Comparison of ENCODE assay signal across 15 cellular contexts in genomic region chr10:34648507-34648906, GRCh38.
DNase-seq lines count a peak whose midpoint lies in the region; ATAC-seq and TF ChIP-seq lines count a peak whose summit lies in the region.
"Had no signal": no experiment of that assay in that cellular context is flagged by ENCODE, and none has a peak within 500 bp of the region (broad histone marks: within the 10 kb centered on the region; RNA-seq: fewer than 3 reads in every experiment).

No MANE protein-coding gene starts in this region.

- H3K36me3 Mint-ChIP-seq in glutamatergic neuron (ENCODE audit: unreplicated experiment): no peaks in the 10 kb centered on the region

- TF ChIP-seq CTCF in right atrium auricular region (IDR thresholded peaks at IDR 0.05) (no peak), glutamatergic neuron (IDR thresholded peaks at IDR 0.05; ENCODE audit: partially characterized antibody, unreplicated experiment) (no peak)

- H3K9ac ChIP-seq in neuronal stem cell (ENCODE audit: low read depth, low read length, poor library complexity): no peak overlapping the region

- peak overlapping the region; percentile 49 for H3K27ac Mint-ChIP-seq in glutamatergic neuron (ENCODE audit: unreplicated experiment)
- H3K27ac Mint-ChIP-seq: B cell; CD4-positive, alpha-beta T cell had no signal

- H2AK5ac ChIP-seq in neuronal stem cell (ENCODE audit: low read depth, low read length): no peak overlapping the region

- no peak overlapping the region for H3K4me3 Mint-ChIP-seq in glutamatergic neuron (ENCODE audit: unreplicated experiment)
- H3K4me3 Mint-ChIP-seq: B cell; CD4-positive, alpha-beta T cell had no signal

- H3K14ac ChIP-seq in neuronal stem cell (ENCODE audit: low read length): no peak overlapping the region

- no peaks in the 10 kb centered on the region for H3K9me3 Mint-ChIP-seq in glutamatergic neuron (ENCODE audit: unreplicated experiment)
- H3K9me3 Mint-ChIP-seq: CD4-positive, alpha-beta T cell had no signal

- no peak overlapping the region for H2BK15ac ChIP-seq in neuronal stem cell (ENCODE audit: low read length)

- peaks cover 5% of the 10 kb centered on the region for H3K27me3 Mint-ChIP-seq in glutamatergic neuron (ENCODE audit: unreplicated experiment)
- H3K27me3 Mint-ChIP-seq: B cell had no signal

- no peak overlapping the region for H4K8ac ChIP-seq in neuronal stem cell (ENCODE audit: low read depth, low read length)

- no peak overlapping the region for H4K91ac ChIP-seq in neuronal stem cell (ENCODE audit: low read depth, low read length, poor library complexity)

- WGBS in neuronal stem cell (ENCODE audit: extremely low coverage in 2 of 2, insufficient read length in 2 of 2, insufficient replicate concordance in 1 of 2), 2 donors: no CpG with 5 or more reads among the region's 7 CpGs

- H3K4ac ChIP-seq in neuronal stem cell (ENCODE audit: low read length): no peak overlapping the region

- peak overlapping the region; percentile 11 for H3K18ac ChIP-seq in neuronal stem cell (ENCODE audit: low read length)

- H3K27ac ChIP-seq in right atrium auricular region (no peak overlapping the region), neuronal stem cell (replicated peaks; ENCODE audit: low read length) (no peak overlapping the region)

- H3K36me3 ChIP-seq in right atrium auricular region (no peaks in the 10 kb centered on the region), neuronal stem cell (replicated peaks in 1 of 2; ENCODE audit: control insufficient read depth in 2 of 2, insufficient read depth in 2 of 2, low read length in 2 of 2) (no peaks in the 10 kb centered on the region)

- peaks cover 36% of the 10 kb centered on the region for H3K4me1 Mint-ChIP-seq in glutamatergic neuron (ENCODE audit: low read depth, unreplicated experiment)
- H3K4me1 Mint-ChIP-seq: B cell had no signal

- DNase-seq in left ventricle myocardium superior (no peak), right atrium auricular region (ENCODE audit: low spot score) (no peak), glutamatergic neuron (no peak), neuronal stem cell (ENCODE audit: low spot score) (no peak), ureter (ENCODE audit: low spot score) (peak; percentile 29), UCSD-AML1 (lab: John Stamatoyannopoulos, UW; ENCODE audit: unreplicated experiment) (no peak), activated gamma-delta T cell treated with Interleukin-2 at 50 U/mL for 16 hours (no peak)
- no peak for DNase-seq in stimulated activated naive CD4-positive, alpha-beta T cell treated with Interleukin-2 at 50 U/mL for 16 hours (lab: John Stamatoyannopoulos, UW)
- DNase-seq: C1 segment of cervical spinal cord; CD4-positive, alpha-beta T cell; DMS79; HCEC 1CT had no signal

- H3K4me1 ChIP-seq in right atrium auricular region: peaks cover 0 to 40% of the 10 kb centered on the region in 2 donors
- peaks cover 15 to 27% of the 10 kb centered on the region in 2 donors for H3K4me1 ChIP-seq in neuronal stem cell (ENCODE audit: control insufficient read depth in 2 of 2, insufficient read depth in 1 of 2, low read depth in 1 of 2, low read length in 2 of 2)

- intact Hi-C loops in left ventricle myocardium superior (cut with micrococcal nuclease): no loop called here

- no peak overlapping the region for H2AFZ ChIP-seq in neuronal stem cell (ENCODE audit: low read length)

- no peak overlapping the region for H2BK120ac ChIP-seq in neuronal stem cell (ENCODE audit: low read depth, low read length)

- peaks cover 5% of the 10 kb centered on the region for H3K79me1 ChIP-seq in neuronal stem cell (ENCODE audit: low read depth, low read length)

- H3K4me3 ChIP-seq in right atrium auricular region (no peak overlapping the region), neuronal stem cell (ENCODE audit: low read length in 2 of 2) (no peak overlapping the region)
- H3K4me3 ChIP-seq: GM12878 had no signal

- no peak overlapping the region for H2BK5ac ChIP-seq in neuronal stem cell (ENCODE audit: low read length)

- no peak overlapping the region for H3K4me2 ChIP-seq in neuronal stem cell (ENCODE audit: insufficient read depth, low read length, poor library complexity, severe bottlenecking)

- H2BK12ac ChIP-seq in neuronal stem cell (ENCODE audit: low read length): no peak overlapping the region

- H3K9me3 ChIP-seq in right atrium auricular region (no peaks in the 10 kb centered on the region), neuronal stem cell (replicated peaks in 1 of 2; ENCODE audit: control insufficient read depth in 2 of 2, insufficient read depth in 1 of 2, low read depth in 1 of 2, low read length in 2 of 2) (no peaks in the 10 kb centered on the region)

- ATAC-seq in left ventricle myocardium superior: peak; percentile 11
- ATAC-seq: HepG2 had no signal

- H3K27me3 ChIP-seq in right atrium auricular region (no peaks in the 10 kb centered on the region), neuronal stem cell (ENCODE audit: control insufficient read depth in 3 of 3, insufficient read depth in 3 of 3, low read depth in 1 of 3, low read length in 3 of 3) (no peaks in the 10 kb centered on the region)

- no peak overlapping the region for H3K23ac ChIP-seq in neuronal stem cell (ENCODE audit: low read depth, low read length, poor library complexity)
